16 cellular contexts compared by ENCODE assay signal in the genomic region with DNA sequence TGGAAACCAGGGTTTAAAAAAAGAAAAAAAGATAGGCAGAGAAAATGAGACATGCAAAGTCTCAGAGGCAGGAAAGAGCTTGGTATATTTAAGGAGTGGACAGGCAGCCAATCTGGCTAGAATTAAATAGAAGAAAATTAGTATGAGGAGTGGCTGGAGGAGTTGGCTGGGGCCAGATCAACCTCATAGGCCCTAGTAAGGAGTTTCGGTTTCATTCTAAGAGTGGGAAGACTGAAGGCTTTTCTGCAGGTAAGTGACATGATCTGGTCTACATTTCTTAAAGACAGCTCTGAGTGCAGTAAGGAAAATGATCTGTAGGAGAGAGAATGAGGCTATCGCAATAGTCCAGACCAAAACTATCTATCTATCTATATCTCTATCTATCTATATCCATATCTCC. TPM values are rescaled to one million over a fixed set of nuclear protein-coding genes. Genes with fewer than 3 reads are reported as not detected.
DNase-seq lines count a peak whose midpoint lies in the region; ATAC-seq and TF ChIP-seq lines count a peak whose summit lies in the region.
"Had no signal": no experiment of that assay in that cellular context is flagged by ENCODE, and none has a peak within 500 bp of the region (broad histone marks: within the 10 kb centered on the region; RNA-seq: fewer than 3 reads in every experiment).

No MANE protein-coding gene starts in this region.

- no peak for DNase-seq in central memory CD8-positive, alpha-beta T cell (ENCODE audit: low spot score in 2 of 2)
- no peak for DNase-seq in iPS-NIHi7 (ENCODE audit: extremely low spot score)
- no peak for DNase-seq in progenitor cell of endocrine pancreas (ENCODE audit: low spot score, unreplicated experiment)
- DNase-seq in NCI-H226: no peak
- DNase-seq in DMS79 treated with DMSO at 0.1 percent for 48 hours (lab: John Stamatoyannopoulos, UW): no peak
- DNase-seq: activated CD8-positive, alpha-beta memory T cell treated with anti-CD3 and anti-CD28 coated beads, Interleukin-2, amount 50 U/mL, for 4 hours; caudate nucleus; EL; mesenchymal stem cell; NK-92 treated with Interleukin-12 subunit alpha and Interleukin-12 subunit beta, amount 100 ng/mL, for 24 hours; uterus; WERI-Rb-1 had no signal

- H3K9me3 Mint-ChIP-seq in central memory CD8-positive, alpha-beta T cell: no peaks in the 10 kb centered on the region
- H3K9me3 Mint-ChIP-seq in progenitor cell of endocrine pancreas (ENCODE audit: low read depth): no peaks in the 10 kb centered on the region
- H3K9me3 Mint-ChIP-seq: stimulated activated naive CD8-positive, alpha-beta T cell treated with anti-CD3 and anti-CD28 coated beads, Interleukin-15, Interleukin-2, amounts not matched to agents 100 ng/mL and 50 ng/mL, for 24 hours had no signal

- ATAC-seq in GM18858 (IDR thresholded peaks at IDR 0.05; ENCODE audit: unreplicated experiment) (peak; percentile 57), GM21390 (IDR thresholded peaks at IDR 0.05; ENCODE audit: unreplicated experiment) (peak; percentile 60), HG03159 (IDR thresholded peaks at IDR 0.05; ENCODE audit: unreplicated experiment) (peak; percentile 57)
- ATAC-seq in central memory CD8-positive, alpha-beta T cell (replicated peaks; ENCODE audit: extremely low read depth, poor library complexity, severe bottlenecking): no peak

- no peak for TF ChIP-seq CTCF in progenitor cell of endocrine pancreas (IDR thresholded peaks at IDR 0.05; ENCODE audit: unreplicated experiment)

- H3K27me3 Mint-ChIP-seq in central memory CD8-positive, alpha-beta T cell: no peaks in the 10 kb centered on the region
- no peaks in the 10 kb centered on the region for H3K27me3 Mint-ChIP-seq in progenitor cell of endocrine pancreas
- H3K27me3 Mint-ChIP-seq: stimulated activated naive CD8-positive, alpha-beta T cell treated with anti-CD3 and anti-CD28 coated beads, Interleukin-15, Interleukin-2, amounts not matched to agents 100 ng/mL and 50 ng/mL, for 24 hours had no signal

- H3K36me3 Mint-ChIP-seq in central memory CD8-positive, alpha-beta T cell (ENCODE audit: insufficient read depth): peaks cover 14% of the 10 kb centered on the region
- no peaks in the 10 kb centered on the region for H3K36me3 Mint-ChIP-seq in progenitor cell of endocrine pancreas (ENCODE audit: insufficient read depth)

- H3K27ac Mint-ChIP-seq in central memory CD8-positive, alpha-beta T cell (ENCODE audit: low read depth): peak overlapping the region; percentile 90
- no peak overlapping the region for H3K27ac Mint-ChIP-seq in progenitor cell of endocrine pancreas
- H3K27ac Mint-ChIP-seq: stimulated activated naive CD8-positive, alpha-beta T cell treated with anti-CD3 and anti-CD28 coated beads, Interleukin-15, Interleukin-2, amounts not matched to agents 100 ng/mL and 50 ng/mL, for 24 hours had no signal

- H3K4me1 Mint-ChIP-seq in central memory CD8-positive, alpha-beta T cell: peaks cover 98% of the 10 kb centered on the region
- H3K4me1 Mint-ChIP-seq in progenitor cell of endocrine pancreas (ENCODE audit: low read depth): no peaks in the 10 kb centered on the region

- peak overlapping the region; percentile 73 for H3K4me3 Mint-ChIP-seq in central memory CD8-positive, alpha-beta T cell
- H3K4me3 Mint-ChIP-seq in progenitor cell of endocrine pancreas (ENCODE audit: low read depth): no peak overlapping the region
- H3K4me3 Mint-ChIP-seq: stimulated activated naive CD8-positive, alpha-beta T cell treated with anti-CD3 and anti-CD28 coated beads, Interleukin-15, Interleukin-2, amounts not matched to agents 100 ng/mL and 50 ng/mL, for 24 hours had no signal

RNA-seq across cellular contexts. Expression of a gene that starts 27.5 kb away (rescaled TPM):
- 0.12 and 0.22 TPM in 2 replicates for total RNA-seq in progenitor cell of endocrine pancreas
